ENCODE assay signal across 17 cellular contexts in genomic region chr2:168620554-168620953, GRCh38.
A peak's percentile ranks its signal among the peaks of the same experiment; 100 is the strongest.
DNase-seq lines count a peak whose midpoint lies in the region; FAIRE-seq and TF ChIP-seq lines count a peak whose summit lies in the region.
"Had no signal": no experiment of that assay in that cellular context is flagged by ENCODE, and none has a peak within 500 bp of the region (broad histone marks: within the 10 kb centered on the region; RNA-seq: fewer than 3 reads in every experiment).

No MANE protein-coding gene starts in this region.

- H3K27ac ChIP-seq in VCaP = peak overlapping the region; percentile 73
- H3K27ac ChIP-seq: A549 had no signal

- FAIRE-seq in GM19239 (lab: Jason Lieb, UNC) = peak; percentile 18
- FAIRE-seq: A549, G401.6 had no signal

- no peak for TF ChIP-seq CTCF in VCaP (conservative IDR thresholded peaks at IDR 0.05)

- DNase-seq in GM19239 (ENCODE audit: insufficient read length, low spot score) (no peak), left kidney (ENCODE audit: low read depth, low spot score) (peak; percentile 31), DMS53 treated with DMSO at 0.1 percent for 48 hours (lab: John Stamatoyannopoulos, UW; ENCODE audit: unreplicated experiment) (no peak), NCI-H446 treated with DMSO at 0.1 percent for 48 hours (lab: John Stamatoyannopoulos, UW) (no peak), NCI-H146 treated with DMSO at 0.1 percent for 48 hours (lab: John Stamatoyannopoulos, UW; ENCODE audit: unreplicated experiment) (no peak)
- DNase-seq: 8988T; ACHN; C1 segment of cervical spinal cord; Calu3; CD4-positive, alpha-beta memory T cell; COR-L47; DMS53; DND-41; H9 had no signal
